In the genomic region with DNA sequence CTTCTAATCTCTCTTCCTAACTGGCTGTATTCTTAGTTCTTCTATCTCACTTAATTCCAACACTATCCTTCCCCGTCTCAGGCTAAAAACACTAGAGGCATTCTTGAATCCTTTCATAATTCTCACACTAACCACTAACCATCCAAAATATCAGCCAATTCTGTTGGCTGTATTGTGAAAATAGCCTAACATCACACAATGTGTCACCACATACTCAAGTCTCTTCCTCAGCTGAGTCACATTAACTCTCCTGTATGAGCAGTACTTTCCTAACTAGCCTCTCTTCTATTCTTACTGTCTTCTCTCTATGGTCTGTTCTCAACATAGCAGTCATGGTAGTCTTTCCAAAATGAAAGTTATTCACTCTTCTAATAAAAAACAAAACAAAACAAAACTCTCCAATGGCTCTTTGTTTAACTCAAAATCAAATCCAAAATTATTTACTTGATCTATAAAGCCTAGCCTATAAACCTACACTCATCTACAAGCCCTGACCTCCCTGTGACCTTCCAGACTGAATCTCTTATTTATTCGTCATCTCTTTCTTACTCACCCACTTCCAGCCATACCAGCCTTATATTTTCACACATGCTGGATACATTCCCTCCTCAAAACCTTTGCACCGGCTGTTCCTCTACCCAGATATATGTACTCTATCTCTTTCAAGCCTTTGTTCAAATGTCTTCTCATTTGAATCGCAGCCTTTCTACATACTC, we compare ENCODE assay signal across 16 cellular contexts.
A peak's percentile ranks its signal among the peaks of the same experiment; 100 is the strongest.
DNase-seq lines count a peak whose midpoint lies in the region; ATAC-seq and TF ChIP-seq lines count a peak whose summit lies in the region.
"Had no signal": no experiment of that assay in that cellular context is flagged by ENCODE, and none has a peak within 500 bp of the region (broad histone marks: within the 10 kb centered on the region; RNA-seq: fewer than 3 reads in every experiment).

No MANE protein-coding gene starts in this region.

- H3K4me3 ChIP-seq in PC-3 (ENCODE audit: low read length) (no peak overlapping the region), osteoblast (ENCODE audit: insufficient read depth, low read length) (no peak overlapping the region)
- H3K4me3 ChIP-seq: HAP-1, sigmoid colon had no signal

- POLR2A ChIA-PET in PC-3 (lab: Charles Lee; ENCODE audit: unreplicated experiment) = no interaction called here

- H2AFZ ChIP-seq in PC-3 (ENCODE audit: low read length) (no peak overlapping the region), osteoblast (ENCODE audit: low read length) (no peak overlapping the region)

- no peaks in the 10 kb centered on the region for H3K27me3 ChIP-seq in PC-3 (ENCODE audit: low read length)
- no peaks in the 10 kb centered on the region for H3K27me3 ChIP-seq in osteoblast (ENCODE audit: insufficient read depth, low read length)
- H3K27me3 ChIP-seq: sigmoid colon had no signal

- DNase-seq in GM03348 (ENCODE audit: low spot score) (peak; percentile 5), PC-3 (peak; percentile 77), dedifferentiated amniotic fluid mesenchymal stem cell (ENCODE audit: extremely low spot score) (peak; percentile 31), osteoblast (ENCODE audit: insufficient read length, low spot score, missing footprints) (peak; percentile 43), left colon (no peak)
- DNase-seq in activated T-cell treated with anti-CD3 and anti-CD28 coated beads, Interleukin-2, amount 50 U/mL, for 1 hour = no peak
- DNase-seq: activated CD4-positive, alpha-beta memory T cell treated with anti-CD3 and anti-CD28 coated beads for 36 hours; caudate nucleus; NCI-H1417; NCI-H69; Right ventricle myocardium superior; sigmoid colon; stimulated activated naive CD8-positive, alpha-beta T cell treated with anti-CD3 and anti-CD28 coated beads, Interleukin-15, amount 100 ng/mL, for 72 hours had no signal

- H4K20me1 ChIP-seq in PC-3 (ENCODE audit: low read length) (no peaks in the 10 kb centered on the region), osteoblast (ENCODE audit: insufficient read depth, low read length) (no peaks in the 10 kb centered on the region)

- no peaks in the 10 kb centered on the region for H3K9me2 ChIP-seq in PC-3 (replicated peaks; ENCODE audit: low read length)

- BruUV-seq in PC-3 (replicated peaks; lab: Mats Ljungman, UMichigan) = no TSS peak

- no peaks in the 10 kb centered on the region for H3F3A ChIP-seq in PC-3 (ENCODE audit: low read length, unreplicated experiment)

- CTCF ChIA-PET in PC-3 (lab: Charles Lee) = no interaction called here

- TF ChIP-seq CTCF in PC-3 (conservative IDR thresholded peaks at IDR 0.05; ENCODE audit: low read depth, low read length) = no peak
- TF ChIP-seq CTCF in osteoblast (IDR thresholded peaks at IDR 0.05; ENCODE audit: extremely low read depth, low read depth, low read length) = no peak

- ATAC-seq in PC-3 (peak; percentile 97), left colon (no peak), HG02840 (IDR thresholded peaks at IDR 0.05; ENCODE audit: low FRiP score, unreplicated experiment) (no peak), GM21825 (IDR thresholded peaks at IDR 0.05; ENCODE audit: unreplicated experiment) (no peak)
- ATAC-seq: stimulated activated naive CD8-positive, alpha-beta T cell treated with anti-CD3 and anti-CD28 coated beads, Interleukin-15, amount 100 ng/mL, for 72 hours had no signal

- H3K4me2 ChIP-seq in PC-3 (ENCODE audit: low read length) (peak overlapping the region; percentile 50), osteoblast (ENCODE audit: insufficient read depth, low read length) (peak overlapping the region; percentile 25)

- intact Hi-C loops in PC-3 (cut with micrococcal nuclease) (no loop called here), left colon (cut with DNase I, micrococcal nuclease) (no loop called here)

- no peaks in the 10 kb centered on the region for H3K36me3 ChIP-seq in PC-3 (ENCODE audit: low read depth, low read length)
- H3K36me3 ChIP-seq in osteoblast (ENCODE audit: insufficient read depth, low read length) = no peaks in the 10 kb centered on the region
- H3K36me3 ChIP-seq: HAP-1, sigmoid colon had no signal

- peaks cover 22% of the 10 kb centered on the region for H3K4me1 ChIP-seq in PC-3 (ENCODE audit: insufficient read depth, low read length)
- peaks cover 6% of the 10 kb centered on the region for H3K4me1 ChIP-seq in osteoblast (ENCODE audit: insufficient read depth, low read length)
- H3K4me1 ChIP-seq: sigmoid colon had no signal

- H3K27ac ChIP-seq in PC-3 (ENCODE audit: low read length) (peak overlapping the region; percentile 80), osteoblast (ENCODE audit: low read depth, low read length) (peak overlapping the region; percentile 57)
- H3K27ac ChIP-seq: sigmoid colon had no signal

- H3K9me3 ChIP-seq in PC-3 (ENCODE audit: low read length) = no peaks in the 10 kb centered on the region
- no peaks in the 10 kb centered on the region for H3K9me3 ChIP-seq in osteoblast (ENCODE audit: low read depth, low read length)
- H3K9me3 ChIP-seq: HAP-1, sigmoid colon had no signal

- H3K79me2 ChIP-seq in PC-3 (ENCODE audit: low read length) (no peaks in the 10 kb centered on the region), osteoblast (ENCODE audit: insufficient read depth, low read length) (no peaks in the 10 kb centered on the region)

- H3K9ac ChIP-seq in PC-3 (ENCODE audit: low read length) = peak overlapping the region; percentile 23; the same call in 1 of the 2 replicates

Comparison
In these comparisons a context has a peak if more than half of its experiments do, and no peak if none do; other contexts are left out.
1. DNase-seq: peak in GM03348 (single experiment), PC-3 (single experiment), dedifferentiated amniotic fluid mesenchymal stem cell (single experiment) and osteoblast (single experiment); none in left colon (0 of 2) and activated T-cell treated with anti-CD3 and anti-CD28 coated beads, Interleukin-2, amount 50 U/mL, for 1 hour (single experiment).